In genomic region chr7:6026011-6026819, GRCh38 we compare ENCODE assay signal across 2 cellular contexts.
A peak's percentile ranks its signal among the peaks of the same experiment; 100 is the strongest.
TF ChIP-seq lines count a peak whose summit lies in the region.

No MANE protein-coding gene starts in this region.

TF ChIP-seq in IMR-90, 13 proteins besides CTCF, POLR2A, EP300 and RAD21:
- TF ChIP-seq MXI1 (IDR thresholded peaks at IDR 0.05; ENCODE audit: borderline replicate concordance, low read depth, low read length), result no peak
- peak; percentile 20; the same call in 1 of the 2 replicates for TF ChIP-seq SMC3 (IDR thresholded peaks at IDR 0.05; ENCODE audit: low read depth, low read length)
- no peak for TF ChIP-seq CHD1 (IDR thresholded peaks at IDR 0.05; ENCODE audit: low read depth, low read length)

TF ChIP-seq in K562, 482 proteins besides CTCF, POLR2A, EP300 and RAD21:
- 0 out of 2 replicates have a peak, but pooled peaks have one; percentile 13 for TF ChIP-seq DEAF1 (CRISPR knock-in tag; IDR thresholded peaks at IDR 0.05)
- peak; percentile 58 for TF ChIP-seq POLR2G (IDR thresholded peaks at IDR 0.05; ENCODE audit: low read depth, low read length)
- TF ChIP-seq TFAP4 (CRISPR knock-in tag; IDR thresholded peaks at IDR 0.05; ENCODE audit: borderline replicate concordance), result peak; percentile 66; the same call in 1 of the 2 replicates
- 0 out of 2 replicates have a peak, but pooled peaks have one; percentile 25 for TF ChIP-seq SPI1 (IDR thresholded peaks at IDR 0.05; ENCODE audit: borderline replicate concordance, low read depth, low read length)
- no peak for TF ChIP-seq KAT8 (IDR thresholded peaks at IDR 0.05; ENCODE audit: low read depth)
- 0 out of 2 replicates have a peak, but pooled peaks have one; percentile 33 for TF ChIP-seq ELF1 (tag; IDR thresholded peaks at IDR 0.05)
- TF ChIP-seq RBM14 (IDR thresholded peaks at IDR 0.05; ENCODE audit: borderline replicate concordance, insufficient read depth, low read depth, low read length), result 0 out of 2 replicates have a peak, but pooled peaks have one; percentile 31
- TF ChIP-seq DMBX1 (CRISPR knock-in tag; IDR thresholded peaks at IDR 0.05; ENCODE audit: borderline replicate concordance), result no peak
